ENCODE assay signal across 1 cellular context in genomic region chr12:82057770-82058169, GRCh38.
TF ChIP-seq lines count a peak whose summit lies in the region.

No MANE protein-coding gene starts in this region.

TF ChIP-seq in GM23338, 12 proteins besides CTCF, POLR2A, EP300 and RAD21 (continued from another document):
- TF ChIP-seq, protein P1, sequence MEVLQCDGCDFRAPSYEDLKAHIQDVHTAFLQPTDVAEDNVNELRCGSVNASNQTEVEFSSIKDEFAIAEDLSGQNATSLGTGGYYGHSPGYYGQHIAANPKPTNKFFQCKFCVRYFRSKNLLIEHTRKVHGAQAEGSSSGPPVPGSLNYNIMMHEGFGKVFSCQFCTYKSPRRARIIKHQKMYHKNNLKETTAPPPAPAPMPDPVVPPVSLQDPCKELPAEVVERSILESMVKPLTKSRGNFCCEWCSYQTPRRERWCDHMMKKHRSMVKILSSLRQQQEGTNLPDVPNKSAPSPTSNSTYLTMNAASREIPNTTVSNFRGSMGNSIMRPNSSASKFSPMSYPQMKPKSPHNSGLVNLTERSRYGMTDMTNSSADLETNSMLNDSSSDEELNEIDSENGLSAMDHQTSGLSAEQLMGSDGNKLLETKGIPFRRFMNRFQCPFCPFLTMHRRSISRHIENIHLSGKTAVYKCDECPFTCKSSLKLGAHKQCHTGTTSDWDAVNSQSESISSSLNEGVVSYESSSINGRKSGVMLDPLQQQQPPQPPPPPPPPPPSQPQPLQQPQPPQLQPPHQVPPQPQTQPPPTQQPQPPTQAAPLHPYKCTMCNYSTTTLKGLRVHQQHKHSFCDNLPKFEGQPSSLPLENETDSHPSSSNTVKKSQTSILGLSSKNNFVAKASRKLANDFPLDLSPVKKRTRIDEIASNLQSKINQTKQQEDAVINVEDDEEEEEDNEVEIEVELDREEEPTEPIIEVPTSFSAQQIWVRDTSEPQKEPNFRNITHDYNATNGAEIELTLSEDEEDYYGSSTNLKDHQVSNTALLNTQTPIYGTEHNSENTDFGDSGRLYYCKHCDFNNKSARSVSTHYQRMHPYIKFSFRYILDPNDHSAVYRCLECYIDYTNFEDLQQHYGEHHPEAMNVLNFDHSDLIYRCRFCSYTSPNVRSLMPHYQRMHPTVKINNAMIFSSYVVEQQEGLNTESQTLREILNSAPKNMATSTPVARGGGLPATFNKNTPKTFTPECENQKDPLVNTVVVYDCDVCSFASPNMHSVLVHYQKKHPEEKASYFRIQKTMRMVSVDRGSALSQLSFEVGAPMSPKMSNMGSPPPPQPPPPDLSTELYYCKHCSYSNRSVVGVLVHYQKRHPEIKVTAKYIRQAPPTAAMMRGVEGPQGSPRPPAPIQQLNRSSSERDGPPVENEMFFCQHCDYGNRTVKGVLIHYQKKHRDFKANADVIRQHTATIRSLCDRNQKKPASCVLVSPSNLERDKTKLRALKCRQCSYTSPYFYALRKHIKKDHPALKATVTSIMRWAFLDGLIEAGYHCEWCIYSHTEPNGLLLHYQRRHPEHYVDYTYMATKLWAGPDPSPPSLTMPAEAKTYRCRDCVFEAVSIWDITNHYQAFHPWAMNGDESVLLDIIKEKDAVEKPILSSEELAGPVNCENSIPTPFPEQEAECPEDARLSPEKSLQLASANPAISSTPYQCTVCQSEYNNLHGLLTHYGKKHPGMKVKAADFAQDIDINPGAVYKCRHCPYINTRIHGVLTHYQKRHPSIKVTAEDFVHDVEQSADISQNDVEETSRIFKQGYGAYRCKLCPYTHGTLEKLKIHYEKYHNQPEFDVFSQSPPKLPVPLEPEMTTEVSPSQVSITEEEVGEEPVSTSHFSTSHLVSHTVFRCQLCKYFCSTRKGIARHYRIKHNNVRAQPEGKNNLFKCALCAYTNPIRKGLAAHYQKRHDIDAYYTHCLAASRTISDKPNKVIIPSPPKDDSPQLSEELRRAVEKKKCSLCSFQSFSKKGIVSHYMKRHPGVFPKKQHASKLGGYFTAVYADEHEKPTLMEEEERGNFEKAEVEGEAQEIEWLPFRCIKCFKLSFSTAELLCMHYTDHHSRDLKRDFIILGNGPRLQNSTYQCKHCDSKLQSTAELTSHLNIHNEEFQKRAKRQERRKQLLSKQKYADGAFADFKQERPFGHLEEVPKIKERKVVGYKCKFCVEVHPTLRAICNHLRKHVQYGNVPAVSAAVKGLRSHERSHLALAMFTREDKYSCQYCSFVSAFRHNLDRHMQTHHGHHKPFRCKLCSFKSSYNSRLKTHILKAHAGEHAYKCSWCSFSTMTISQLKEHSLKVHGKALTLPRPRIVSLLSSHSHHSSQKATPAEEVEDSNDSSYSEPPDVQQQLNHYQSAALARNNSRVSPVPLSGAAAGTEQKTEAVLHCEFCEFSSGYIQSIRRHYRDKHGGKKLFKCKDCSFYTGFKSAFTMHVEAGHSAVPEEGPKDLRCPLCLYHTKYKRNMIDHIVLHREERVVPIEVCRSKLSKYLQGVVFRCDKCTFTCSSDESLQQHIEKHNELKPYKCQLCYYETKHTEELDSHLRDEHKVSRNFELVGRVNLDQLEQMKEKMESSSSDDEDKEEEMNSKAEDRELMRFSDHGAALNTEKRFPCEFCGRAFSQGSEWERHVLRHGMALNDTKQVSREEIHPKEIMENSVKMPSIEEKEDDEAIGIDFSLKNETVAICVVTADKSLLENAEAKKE (CRISPR knock-in tag; IDR thresholded peaks at IDR 0.05): no peak
